8 cellular contexts compared by ENCODE assay signal in the genomic region with DNA sequence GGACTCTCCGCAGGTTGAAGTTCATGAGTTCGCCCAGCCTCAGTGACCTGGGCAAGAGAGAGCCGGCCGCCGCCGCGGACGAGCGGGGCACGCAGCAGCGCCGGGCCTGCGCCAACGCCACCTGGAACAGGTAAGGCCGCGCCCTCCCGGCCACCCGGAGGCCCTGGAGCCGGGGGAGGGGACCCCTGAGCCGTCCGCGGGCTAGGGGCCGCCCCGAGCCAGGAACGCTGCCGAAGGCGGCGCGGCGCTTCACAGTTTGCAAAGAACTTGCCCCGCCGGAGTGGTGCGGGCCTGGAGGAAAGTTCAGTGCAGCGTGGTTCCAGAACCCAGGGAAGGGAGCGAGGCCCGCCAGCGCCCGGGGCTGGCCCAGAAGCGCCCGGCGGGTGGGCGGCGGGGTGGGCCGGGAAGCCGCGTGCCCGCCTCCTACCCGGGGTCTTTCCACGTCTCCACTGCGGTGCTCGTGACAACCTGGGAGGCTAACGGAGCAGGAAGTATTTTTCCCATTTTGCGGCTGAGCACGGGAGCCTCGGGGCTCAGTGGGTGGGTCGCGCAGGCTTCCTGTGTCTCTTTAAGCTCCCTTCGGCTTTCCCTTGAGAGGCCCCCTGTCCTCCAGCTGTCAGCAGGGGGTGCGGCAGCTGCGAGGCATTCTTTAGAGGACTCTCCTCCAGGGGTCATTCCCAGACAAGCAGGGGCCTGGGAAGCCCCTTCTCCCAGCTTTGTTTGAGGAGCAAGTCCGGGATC. TPM values are rescaled to one million over a fixed set of nuclear protein-coding genes. Genes with fewer than 3 reads are reported as not detected.
DNase-seq lines count a peak whose midpoint lies in the region; ATAC-seq, FAIRE-seq and TF ChIP-seq lines count a peak whose summit lies in the region.

No MANE protein-coding gene starts in this region.

- TF ChIP-seq POLR2A in Peyer's patch (IDR thresholded peaks at IDR 0.05) (peak in 1 of 2 donors; percentile 39), upper lobe of left lung (IDR thresholded peaks at IDR 0.05) (no peak), H54 (IDR thresholded peaks at IDR 0.05; ENCODE audit: low read depth, low read length) (no peak)

- H3K36me3 ChIP-seq in ES-I3 (ENCODE audit: insufficient read depth, low read length) (no peaks in the 10 kb centered on the region), Peyer's patch (no peaks in the 10 kb centered on the region), upper lobe of left lung (no peaks in the 10 kb centered on the region)

- ATAC-seq in HG02571 (IDR thresholded peaks at IDR 0.05; ENCODE audit: unreplicated experiment) (peak; percentile 26), upper lobe of left lung (ENCODE audit: low FRiP score in 2 of 2) (no peak), HG02970 (IDR thresholded peaks at IDR 0.05; ENCODE audit: low FRiP score, unreplicated experiment) (no peak)

- DNase-seq in Peyer's patch (peak in 2 of 3 donors; percentile 19 to 66), coronary artery (ENCODE audit: low spot score) (no peak), mesothelial cell of epicardium (ENCODE audit: low spot score in 2 of 2, unreplicated experiment in 2 of 2) (peak in 1 of 2 experiments; percentile 74), upper lobe of left lung (no peak), H54 (ENCODE audit: insufficient read length, low spot score) (no peak)

- no peak for FAIRE-seq in H54 (lab: Jason Lieb, UNC)

- H3K4me3 ChIP-seq in Peyer's patch (peak overlapping the region; percentile 67 to 89 (median 84)), coronary artery (peak overlapping the region; percentile 77), upper lobe of left lung (peak overlapping the region; percentile 19 to 80 (median 72))

- H3K4me1 ChIP-seq in ES-I3 (ENCODE audit: insufficient read depth, low read length) (peaks cover 35% of the 10 kb centered on the region; the same call in 1 of the 2 replicates), Peyer's patch (peaks cover 0 to 30% (median 8%) of the 10 kb centered on the region in 4 donors), upper lobe of left lung (peaks cover 9 to 30% (median 21%) of the 10 kb centered on the region in 4 donors)

- H3K27ac Mint-ChIP-seq in mesothelial cell of epicardium: peak overlapping the region; percentile 93

- peak overlapping the region; percentile 81 for H3K4me3 Mint-ChIP-seq in mesothelial cell of epicardium

- no peaks in the 10 kb centered on the region for H3K9me3 Mint-ChIP-seq in mesothelial cell of epicardium

- peaks cover 3% of the 10 kb centered on the region for H3K36me3 Mint-ChIP-seq in mesothelial cell of epicardium

- TF ChIP-seq EP300 in upper lobe of left lung (IDR thresholded peaks at IDR 0.05): no peak

- no peak for TF ChIP-seq CTCF in Peyer's patch (IDR thresholded peaks at IDR 0.05)
- TF ChIP-seq CTCF in coronary artery (IDR thresholded peaks at IDR 0.05): no peak
- TF ChIP-seq CTCF in mesothelial cell of epicardium (IDR thresholded peaks at IDR 0.05; ENCODE audit: unreplicated experiment): no peak
- peak in 2 of 6 experiments; percentile 8 to 15 for TF ChIP-seq CTCF in upper lobe of left lung (IDR thresholded peaks at IDR 0.05)

- peaks cover 48% of the 10 kb centered on the region for H3K4me1 Mint-ChIP-seq in mesothelial cell of epicardium

- H3K27me3 ChIP-seq in Peyer's patch (no peaks in the 10 kb centered on the region), upper lobe of left lung (no peaks in the 10 kb centered on the region)

- no peaks in the 10 kb centered on the region for H3K9me3 ChIP-seq in ES-I3 (ENCODE audit: control insufficient read depth, insufficient read depth, low read length)
- no peaks in the 10 kb centered on the region for H3K9me3 ChIP-seq in Peyer's patch
- H3K9me3 ChIP-seq in upper lobe of left lung: no peaks in the 10 kb centered on the region

- 2 to 6% methylated on average over 14 to 26 of the region's 61 CpGs for WGBS in upper lobe of left lung, 2 donors

- H3K9ac ChIP-seq in ES-I3 (ENCODE audit: low read depth, low read length): peak overlapping the region; percentile 81

- H3K27ac ChIP-seq in Peyer's patch (peak overlapping the region; percentile 63 to 83 (median 74)), coronary artery (no peak overlapping the region), upper lobe of left lung (peak overlapping the region in 2 of 4 donors; percentile 52 to 59)

- no peaks in the 10 kb centered on the region for H3K27me3 Mint-ChIP-seq in mesothelial cell of epicardium (ENCODE audit: low read depth)

RNA-seq across cellular contexts. Expression of a gene that starts 0.6 kb away (rescaled TPM):
- total RNA-seq in Peyer's patch: 10 to 100 TPM; 20.6 to 84.3 (median 51.0) TPM
- 59.7 to 65.3 TPM (median 63.6 TPM) in 3 replicates for total RNA-seq in mesothelial cell of epicardium
- total RNA-seq in upper lobe of left lung: 10 to 100 TPM; 13.1 to 68.1 (median 15.8) TPM

RNA-seq across cellular contexts. Expression of a gene that starts 49.7 kb away (rescaled TPM):
- total RNA-seq in Peyer's patch (10 to 100 TPM; 14.9 to 38.8 (median 18.3) TPM), mesothelial cell of epicardium (161 to 172 TPM (median 166 TPM) in 3 replicates), upper lobe of left lung (10 to 100 TPM; 13.8 to 55.5 (median 22.7) TPM)

Comparison
In these comparisons a context has a peak if more than half of its experiments do, and no peak if none do; other contexts are left out.
1. DNase-seq: peak in Peyer's patch (2 of 3); none in coronary artery (single experiment), upper lobe of left lung (0 of 2) and H54 (single experiment).
2. H3K27ac ChIP-seq: peak in Peyer's patch (4 of 4); none in coronary artery (0 of 2).
3. Peak in every context shown above with its lines, with median percentiles within 50 percentile points of each other: H3K4me3 ChIP-seq.